ENCODE assay signal across 15 cellular contexts in genomic region chr1:68148631-68149030, GRCh38.
DNase-seq lines count a peak whose midpoint lies in the region; ATAC-seq and TF ChIP-seq lines count a peak whose summit lies in the region.
"Had no signal": no experiment of that assay in that cellular context is flagged by ENCODE, and none has a peak within 500 bp of the region (broad histone marks: within the 10 kb centered on the region; RNA-seq: fewer than 3 reads in every experiment).

No MANE protein-coding gene starts in this region.

- no peak overlapping the region for H3K9ac ChIP-seq in stomach smooth muscle (ENCODE audit: low read length in 2 of 2)

- peak overlapping the region; percentile 33 for H3K27ac Mint-ChIP-seq in osteocyte (ENCODE audit: unreplicated experiment)
- H3K27ac Mint-ChIP-seq: CD14-positive monocyte; CD8-positive, alpha-beta T cell had no signal

- no peak overlapping the region for H3K4me3 Mint-ChIP-seq in osteocyte (ENCODE audit: unreplicated experiment)
- H3K4me3 Mint-ChIP-seq: CD14-positive monocyte; CD8-positive, alpha-beta T cell; H9 had no signal

- DNase-seq in cardiac muscle cell (ENCODE audit: low read depth in 1 of 2, low spot score in 1 of 2) (no peak), left cardiac atrium (no peak), esophagus muscularis mucosa (ENCODE audit: extremely low spot score) (no peak), osteocyte (ENCODE audit: extremely low spot score, unreplicated experiment) (no peak), NCI-H2196 treated with DMSO at 0.1 percent for 48 hours (lab: John Stamatoyannopoulos, UW; ENCODE audit: unreplicated experiment) (no peak)
- DNase-seq: CD8-positive, alpha-beta T cell; COR-L47; DND-41; GDM1; GOT3; H9 had no signal

- H3K4me1 Mint-ChIP-seq in osteocyte (ENCODE audit: unreplicated experiment), result no peaks in the 10 kb centered on the region
- H3K4me1 Mint-ChIP-seq: CD14-positive monocyte had no signal

- TF ChIP-seq CTCF in cardiac muscle cell (IDR thresholded peaks at IDR 0.05; ENCODE audit: low read depth, low read length) (no peak), esophagus muscularis mucosa (IDR thresholded peaks at IDR 0.05) (no peak), osteocyte (IDR thresholded peaks at IDR 0.05) (no peak)

- TF ChIP-seq POLR2A in esophagus muscularis mucosa (IDR thresholded peaks at IDR 0.05; ENCODE audit: low read depth), result no peak

- H3K36me3 Mint-ChIP-seq in osteocyte (ENCODE audit: unreplicated experiment), result peaks cover 48% of the 10 kb centered on the region
- H3K36me3 Mint-ChIP-seq: CD8-positive, alpha-beta T cell had no signal

- H3K9me3 Mint-ChIP-seq in osteocyte (ENCODE audit: unreplicated experiment), result no peaks in the 10 kb centered on the region
- H3K9me3 Mint-ChIP-seq: CD14-positive monocyte; CD8-positive, alpha-beta T cell had no signal

- TF ChIP-seq EP300 in esophagus muscularis mucosa (IDR thresholded peaks at IDR 0.05), result no peak

- intact Hi-C loops in left cardiac atrium (cut with DNase I) (loop anchor here in 1 of 2 donors (5.0 kb wide), 1 partner anchor 84 kb away; the partner anchor contains the start of gene WLS), esophagus muscularis mucosa (cut with DNase I) (no loop called here)

- H3K27me3 Mint-ChIP-seq in osteocyte (ENCODE audit: unreplicated experiment), result no peaks in the 10 kb centered on the region

- H3K9me3 ChIP-seq in cardiac muscle cell (ENCODE audit: low read depth) (no peaks in the 10 kb centered on the region), esophagus muscularis mucosa (no peaks in the 10 kb centered on the region), stomach smooth muscle (ENCODE audit: control insufficient read depth in 2 of 2, low read length in 2 of 2) (no peaks in the 10 kb centered on the region)

- no peaks in the 10 kb centered on the region for H3K27me3 ChIP-seq in cardiac muscle cell
- H3K27me3 ChIP-seq in esophagus muscularis mucosa, result no peaks in the 10 kb centered on the region
- no peaks in the 10 kb centered on the region for H3K27me3 ChIP-seq in stomach smooth muscle (ENCODE audit: control insufficient read depth in 1 of 2, insufficient read depth in 2 of 2, low read length in 2 of 2)

- ATAC-seq in left cardiac atrium (no peak), GM21381 (IDR thresholded peaks at IDR 0.05; ENCODE audit: unreplicated experiment) (no peak)
- ATAC-seq: CD8-positive, alpha-beta T cell had no signal

- H3K36me3 ChIP-seq in cardiac muscle cell (peaks cover 43% of the 10 kb centered on the region), esophagus muscularis mucosa (peaks cover 34 to 93% (median 54%) of the 10 kb centered on the region in 4 donors), stomach smooth muscle (ENCODE audit: control insufficient read depth in 2 of 2, insufficient read depth in 2 of 2, low read length in 2 of 2) (peaks cover 58 to 65% of the 10 kb centered on the region in 2 donors)

- H3K27ac ChIP-seq in cardiac muscle cell (peak overlapping the region; percentile 82), esophagus muscularis mucosa (replicated peaks in 1 of 4) (peak overlapping the region; percentile 69 to 83 (median 76)), stomach smooth muscle (ENCODE audit: low read length) (peak overlapping the region; percentile 46)
- H3K27ac ChIP-seq: 22Rv1 had no signal

- no peak overlapping the region for H3K4me3 ChIP-seq in cardiac muscle cell
- H3K4me3 ChIP-seq in esophagus muscularis mucosa, result no peak overlapping the region
- no peak overlapping the region for H3K4me3 ChIP-seq in stomach smooth muscle (ENCODE audit: low read length in 2 of 2)

- peaks cover 11% of the 10 kb centered on the region for H3K4me1 ChIP-seq in cardiac muscle cell (ENCODE audit: low read depth)
- H3K4me1 ChIP-seq in esophagus muscularis mucosa, result peaks cover 18 to 46% (median 39%) of the 10 kb centered on the region in 4 donors
- H3K4me1 ChIP-seq in stomach smooth muscle (ENCODE audit: control insufficient read depth, insufficient read depth, low read length), result peaks cover 20% of the 10 kb centered on the region

- 91% methylated on average over 8 of the region's 8 CpGs for WGBS in esophagus muscularis mucosa
